ENCODE assay signal across 9 cellular contexts in the genomic region with DNA sequence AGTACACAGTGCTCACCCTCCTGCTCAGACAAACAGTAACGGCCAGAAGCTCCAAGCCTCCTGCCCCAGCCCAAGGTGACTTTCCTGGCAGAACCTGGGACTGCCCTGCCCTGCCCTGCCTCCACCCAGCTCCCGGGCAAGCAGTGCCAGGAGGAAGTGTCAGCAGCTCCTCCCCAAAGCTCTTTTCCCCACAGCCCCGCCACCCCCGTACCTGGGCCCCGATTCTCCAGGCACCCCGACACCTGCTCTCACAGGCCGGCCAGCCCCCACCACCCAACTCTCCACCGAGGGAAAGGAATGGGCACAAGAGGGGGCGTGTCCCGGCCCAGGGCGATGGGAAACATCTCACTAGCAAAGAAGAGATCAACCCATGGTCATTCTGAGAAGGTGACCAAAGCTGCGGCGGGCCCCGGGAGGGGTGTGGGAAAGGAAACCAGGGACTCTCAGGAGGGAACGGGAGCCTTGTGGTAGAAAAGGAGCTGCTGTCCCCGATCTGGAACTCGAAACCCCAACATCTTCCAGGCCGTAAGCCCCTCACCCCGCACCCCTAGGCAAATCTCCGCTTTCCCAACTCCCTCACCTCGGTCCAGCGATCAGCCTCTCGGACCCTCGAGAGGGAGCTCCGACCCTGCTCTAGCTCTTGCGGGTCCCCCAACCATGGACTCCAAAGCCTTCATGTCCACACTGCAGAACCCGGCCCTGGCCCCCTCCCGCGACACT. TPM values are rescaled to one million over a fixed set of nuclear protein-coding genes. Genes with fewer than 3 reads are reported as not detected.
A peak's percentile ranks its signal among the peaks of the same experiment; 100 is the strongest.
DNase-seq lines count a peak whose midpoint lies in the region; ATAC-seq and TF ChIP-seq lines count a peak whose summit lies in the region.
"Had no signal": no experiment of that assay in that cellular context is flagged by ENCODE, and none has a peak within 500 bp of the region (broad histone marks: within the 10 kb centered on the region; RNA-seq: fewer than 3 reads in every experiment).

No MANE protein-coding gene starts in this region.

- H3K4me3 ChIP-seq in GM08714 (ENCODE audit: low read length), result peak overlapping the region; percentile 76; the same call in 1 of the 2 replicates
- H3K4me3 ChIP-seq in skeletal muscle cell (ENCODE audit: low read depth, low read length), result peak overlapping the region; percentile 62

- peak overlapping the region; percentile 87 for H3K27ac ChIP-seq in VCaP
- H3K27ac ChIP-seq: HL-60 had no signal

- no peak for TF ChIP-seq CTCF in VCaP (conservative IDR thresholded peaks at IDR 0.05)

- ATAC-seq in left cardiac atrium, result peak in 1 of 2 donors; percentile 6
- no peak for ATAC-seq in HG02763 (IDR thresholded peaks at IDR 0.05; ENCODE audit: unreplicated experiment)

- DNase-seq in left cardiac atrium (peak; percentile 46), skeletal muscle cell (ENCODE audit: low read depth) (no peak), NCI-H774 (lab: John Stamatoyannopoulos, UW) (no peak)
- DNase-seq in stimulated activated CD4-positive, alpha-beta T cell treated with anti-CD3 and anti-CD28 coated beads, Interleukin-2, amount 100 ng/mL, for 24 hours, result no peak
- no peak for DNase-seq in activated CD4-positive, CD25-positive, alpha-beta regulatory T cell (lab: John Stamatoyannopoulos, UW)

- intact Hi-C loops in left cardiac atrium (cut with DNase I), result loop anchor here (5.0 to 10.0 kb wide), 2 partner anchors 55 to 57 kb away; no protein-coding TSS in a partner anchor

RNA-seq across cellular contexts. Expression of a gene that starts 1.2 kb away (rescaled TPM):
- total RNA-seq in left cardiac atrium, result 10 to 100 TPM; 46.5 to 65.9 TPM

RNA-seq across cellular contexts. Expression of a gene that starts 31.5 kb away (rescaled TPM):
- total RNA-seq in left cardiac atrium, result 1 to 10 TPM in 1 of 2 donors, under 1 TPM in 1; 0.39 to 1.4 TPM

RNA-seq across cellular contexts. Expression of a gene that starts 43.3 kb away (rescaled TPM):
- not detected for total RNA-seq in left cardiac atrium
